ENCODE assay signal across 1 cellular context in the genomic region with DNA sequence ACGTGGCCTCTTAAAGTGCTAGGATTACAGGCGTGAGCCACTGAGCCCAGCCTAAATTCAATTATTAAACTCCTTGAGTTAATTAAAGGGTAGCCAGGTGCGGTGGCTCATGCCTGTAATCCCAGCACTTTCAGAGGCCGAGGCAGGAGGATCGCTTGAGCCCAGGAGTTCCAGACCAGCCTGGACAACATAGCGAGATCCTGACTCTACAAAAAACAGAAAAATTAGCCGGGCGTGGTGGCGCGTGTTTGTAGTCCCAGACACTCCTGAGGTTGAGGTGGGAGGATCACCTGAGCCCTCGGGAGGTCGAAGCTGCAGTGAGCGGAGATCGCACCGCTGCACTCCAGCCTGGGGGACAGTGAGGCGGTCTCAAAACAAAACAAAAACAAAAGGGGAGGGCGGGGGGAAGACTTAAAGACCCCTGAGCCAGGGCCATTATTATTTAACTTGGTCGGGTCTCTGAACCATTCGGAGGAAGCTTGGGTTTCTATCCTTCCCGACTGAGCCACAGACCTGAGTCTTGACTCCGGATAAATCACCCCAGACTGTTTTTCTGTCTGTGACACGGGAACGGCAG.
TF ChIP-seq lines count a peak whose summit lies in the region.

No MANE protein-coding gene starts in this region.

TF ChIP-seq in K562, 482 proteins besides CTCF, POLR2A, EP300 and RAD21:
- TF ChIP-seq SRF (CRISPR knock-in tag; IDR thresholded peaks at IDR 0.05) (no peak), ZNF121 (CRISPR knock-in tag; conservative IDR thresholded peaks at IDR 0.05) (peak; percentile 99), L3MBTL2 (IDR thresholded peaks at IDR 0.05) (peak; percentile 24), STAT5A (IDR thresholded peaks at IDR 0.05; ENCODE audit: borderline replicate concordance, low read length) (no peak), MTA2 (IDR thresholded peaks at IDR 0.05; ENCODE audit: low read depth) (no peak), BCOR (IDR thresholded peaks at IDR 0.05) (peak; percentile 61; the same call in 1 of the 2 replicates), TEAD1 (CRISPR knock-in tag; IDR thresholded peaks at IDR 0.05) (no peak), PHF8 (IDR thresholded peaks at IDR 0.05; ENCODE audit: borderline replicate concordance, low read length) (no peak), ZNF253 (CRISPR knock-in tag; conservative IDR thresholded peaks at IDR 0.05) (no peak), E2F3 (CRISPR knock-in tag; IDR thresholded peaks at IDR 0.05) (no peak), ZC3H4 (CRISPR knock-in tag; IDR thresholded peaks at IDR 0.05; ENCODE audit: borderline replicate concordance) (0 out of 2 replicates have a peak, but pooled peaks have one; percentile 17), CBX5 (IDR thresholded peaks at IDR 0.05; ENCODE audit: borderline replicate concordance, low read depth) (no peak), ADNP (tag; IDR thresholded peaks at IDR 0.05) (peak; percentile 16; the same call in 1 of the 2 replicates)
- TF ChIP-seq, protein P1, sequence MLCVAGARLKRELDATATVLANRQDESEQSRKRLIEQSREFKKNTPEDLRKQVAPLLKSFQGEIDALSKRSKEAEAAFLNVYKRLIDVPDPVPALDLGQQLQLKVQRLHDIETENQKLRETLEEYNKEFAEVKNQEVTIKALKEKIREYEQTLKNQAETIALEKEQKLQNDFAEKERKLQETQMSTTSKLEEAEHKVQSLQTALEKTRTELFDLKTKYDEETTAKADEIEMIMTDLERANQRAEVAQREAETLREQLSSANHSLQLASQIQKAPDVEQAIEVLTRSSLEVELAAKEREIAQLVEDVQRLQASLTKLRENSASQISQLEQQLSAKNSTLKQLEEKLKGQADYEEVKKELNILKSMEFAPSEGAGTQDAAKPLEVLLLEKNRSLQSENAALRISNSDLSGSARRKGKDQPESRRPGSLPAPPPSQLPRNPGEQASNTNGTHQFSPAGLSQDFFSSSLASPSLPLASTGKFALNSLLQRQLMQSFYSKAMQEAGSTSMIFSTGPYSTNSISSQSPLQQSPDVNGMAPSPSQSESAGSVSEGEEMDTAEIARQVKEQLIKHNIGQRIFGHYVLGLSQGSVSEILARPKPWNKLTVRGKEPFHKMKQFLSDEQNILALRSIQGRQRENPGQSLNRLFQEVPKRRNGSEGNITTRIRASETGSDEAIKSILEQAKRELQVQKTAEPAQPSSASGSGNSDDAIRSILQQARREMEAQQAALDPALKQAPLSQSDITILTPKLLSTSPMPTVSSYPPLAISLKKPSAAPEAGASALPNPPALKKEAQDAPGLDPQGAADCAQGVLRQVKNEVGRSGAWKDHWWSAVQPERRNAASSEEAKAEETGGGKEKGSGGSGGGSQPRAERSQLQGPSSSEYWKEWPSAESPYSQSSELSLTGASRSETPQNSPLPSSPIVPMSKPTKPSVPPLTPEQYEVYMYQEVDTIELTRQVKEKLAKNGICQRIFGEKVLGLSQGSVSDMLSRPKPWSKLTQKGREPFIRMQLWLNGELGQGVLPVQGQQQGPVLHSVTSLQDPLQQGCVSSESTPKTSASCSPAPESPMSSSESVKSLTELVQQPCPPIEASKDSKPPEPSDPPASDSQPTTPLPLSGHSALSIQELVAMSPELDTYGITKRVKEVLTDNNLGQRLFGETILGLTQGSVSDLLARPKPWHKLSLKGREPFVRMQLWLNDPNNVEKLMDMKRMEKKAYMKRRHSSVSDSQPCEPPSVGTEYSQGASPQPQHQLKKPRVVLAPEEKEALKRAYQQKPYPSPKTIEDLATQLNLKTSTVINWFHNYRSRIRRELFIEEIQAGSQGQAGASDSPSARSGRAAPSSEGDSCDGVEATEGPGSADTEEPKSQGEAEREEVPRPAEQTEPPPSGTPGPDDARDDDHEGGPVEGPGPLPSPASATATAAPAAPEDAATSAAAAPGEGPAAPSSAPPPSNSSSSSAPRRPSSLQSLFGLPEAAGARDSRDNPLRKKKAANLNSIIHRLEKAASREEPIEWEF (CRISPR knock-in tag; IDR thresholded peaks at IDR 0.05): 0 out of 2 replicates have a peak, but pooled peaks have one; percentile 8
- TF ChIP-seq, protein P2, sequence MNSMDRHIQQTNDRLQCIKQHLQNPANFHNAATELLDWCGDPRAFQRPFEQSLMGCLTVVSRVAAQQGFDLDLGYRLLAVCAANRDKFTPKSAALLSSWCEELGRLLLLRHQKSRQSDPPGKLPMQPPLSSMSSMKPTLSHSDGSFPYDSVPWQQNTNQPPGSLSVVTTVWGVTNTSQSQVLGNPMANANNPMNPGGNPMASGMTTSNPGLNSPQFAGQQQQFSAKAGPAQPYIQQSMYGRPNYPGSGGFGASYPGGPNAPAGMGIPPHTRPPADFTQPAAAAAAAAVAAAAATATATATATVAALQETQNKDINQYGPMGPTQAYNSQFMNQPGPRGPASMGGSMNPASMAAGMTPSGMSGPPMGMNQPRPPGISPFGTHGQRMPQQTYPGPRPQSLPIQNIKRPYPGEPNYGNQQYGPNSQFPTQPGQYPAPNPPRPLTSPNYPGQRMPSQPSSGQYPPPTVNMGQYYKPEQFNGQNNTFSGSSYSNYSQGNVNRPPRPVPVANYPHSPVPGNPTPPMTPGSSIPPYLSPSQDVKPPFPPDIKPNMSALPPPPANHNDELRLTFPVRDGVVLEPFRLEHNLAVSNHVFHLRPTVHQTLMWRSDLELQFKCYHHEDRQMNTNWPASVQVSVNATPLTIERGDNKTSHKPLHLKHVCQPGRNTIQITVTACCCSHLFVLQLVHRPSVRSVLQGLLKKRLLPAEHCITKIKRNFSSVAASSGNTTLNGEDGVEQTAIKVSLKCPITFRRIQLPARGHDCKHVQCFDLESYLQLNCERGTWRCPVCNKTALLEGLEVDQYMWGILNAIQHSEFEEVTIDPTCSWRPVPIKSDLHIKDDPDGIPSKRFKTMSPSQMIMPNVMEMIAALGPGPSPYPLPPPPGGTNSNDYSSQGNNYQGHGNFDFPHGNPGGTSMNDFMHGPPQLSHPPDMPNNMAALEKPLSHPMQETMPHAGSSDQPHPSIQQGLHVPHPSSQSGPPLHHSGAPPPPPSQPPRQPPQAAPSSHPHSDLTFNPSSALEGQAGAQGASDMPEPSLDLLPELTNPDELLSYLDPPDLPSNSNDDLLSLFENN (IDR thresholded peaks at IDR 0.05; ENCODE audit: low read depth in 2 of 2, low read length in 2 of 2): 0 out of 4 replicates have a peak, but pooled peaks of 1 of the 2 experiments have one; percentile 5
- TF ChIP-seq, protein P3, sequence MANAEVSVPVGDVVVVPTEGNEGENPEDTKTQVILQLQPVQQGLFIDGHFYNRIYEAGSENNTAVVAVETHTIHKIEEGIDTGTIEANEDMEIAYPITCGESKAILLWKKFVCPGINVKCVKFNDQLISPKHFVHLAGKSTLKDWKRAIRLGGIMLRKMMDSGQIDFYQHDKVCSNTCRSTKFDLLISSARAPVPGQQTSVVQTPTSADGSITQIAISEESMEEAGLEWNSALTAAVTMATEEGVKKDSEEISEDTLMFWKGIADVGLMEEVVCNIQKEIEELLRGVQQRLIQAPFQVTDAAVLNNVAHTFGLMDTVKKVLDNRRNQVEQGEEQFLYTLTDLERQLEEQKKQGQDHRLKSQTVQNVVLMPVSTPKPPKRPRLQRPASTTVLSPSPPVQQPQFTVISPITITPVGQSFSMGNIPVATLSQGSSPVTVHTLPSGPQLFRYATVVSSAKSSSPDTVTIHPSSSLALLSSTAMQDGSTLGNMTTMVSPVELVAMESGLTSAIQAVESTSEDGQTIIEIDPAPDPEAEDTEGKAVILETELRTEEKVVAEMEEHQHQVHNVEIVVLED (CRISPR knock-in tag; IDR thresholded peaks at IDR 0.05): no peak
- TF ChIP-seq, protein P4, sequence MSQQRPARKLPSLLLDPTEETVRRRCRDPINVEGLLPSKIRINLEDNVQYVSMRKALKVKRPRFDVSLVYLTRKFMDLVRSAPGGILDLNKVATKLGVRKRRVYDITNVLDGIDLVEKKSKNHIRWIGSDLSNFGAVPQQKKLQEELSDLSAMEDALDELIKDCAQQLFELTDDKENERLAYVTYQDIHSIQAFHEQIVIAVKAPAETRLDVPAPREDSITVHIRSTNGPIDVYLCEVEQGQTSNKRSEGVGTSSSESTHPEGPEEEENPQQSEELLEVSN (IDR thresholded peaks at IDR 0.05; ENCODE audit: borderline replicate concordance in 1 of 2, extremely low read depth in 1 of 2, insufficient read depth in 1 of 2, insufficient read length in 1 of 2, low read depth in 1 of 2, low read length in 1 of 2, poor library complexity in 1 of 2, severe bottlenecking in 1 of 2): peak in 1 of 2 experiments; percentile 81
- TF ChIP-seq, protein P5, sequence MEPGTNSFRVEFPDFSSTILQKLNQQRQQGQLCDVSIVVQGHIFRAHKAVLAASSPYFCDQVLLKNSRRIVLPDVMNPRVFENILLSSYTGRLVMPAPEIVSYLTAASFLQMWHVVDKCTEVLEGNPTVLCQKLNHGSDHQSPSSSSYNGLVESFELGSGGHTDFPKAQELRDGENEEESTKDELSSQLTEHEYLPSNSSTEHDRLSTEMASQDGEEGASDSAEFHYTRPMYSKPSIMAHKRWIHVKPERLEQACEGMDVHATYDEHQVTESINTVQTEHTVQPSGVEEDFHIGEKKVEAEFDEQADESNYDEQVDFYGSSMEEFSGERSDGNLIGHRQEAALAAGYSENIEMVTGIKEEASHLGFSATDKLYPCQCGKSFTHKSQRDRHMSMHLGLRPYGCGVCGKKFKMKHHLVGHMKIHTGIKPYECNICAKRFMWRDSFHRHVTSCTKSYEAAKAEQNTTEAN (CRISPR knock-in tag; IDR thresholded peaks at IDR 0.05): 0 out of 2 replicates have a peak, but pooled peaks have one; percentile 13
- TF ChIP-seq, protein P6, sequence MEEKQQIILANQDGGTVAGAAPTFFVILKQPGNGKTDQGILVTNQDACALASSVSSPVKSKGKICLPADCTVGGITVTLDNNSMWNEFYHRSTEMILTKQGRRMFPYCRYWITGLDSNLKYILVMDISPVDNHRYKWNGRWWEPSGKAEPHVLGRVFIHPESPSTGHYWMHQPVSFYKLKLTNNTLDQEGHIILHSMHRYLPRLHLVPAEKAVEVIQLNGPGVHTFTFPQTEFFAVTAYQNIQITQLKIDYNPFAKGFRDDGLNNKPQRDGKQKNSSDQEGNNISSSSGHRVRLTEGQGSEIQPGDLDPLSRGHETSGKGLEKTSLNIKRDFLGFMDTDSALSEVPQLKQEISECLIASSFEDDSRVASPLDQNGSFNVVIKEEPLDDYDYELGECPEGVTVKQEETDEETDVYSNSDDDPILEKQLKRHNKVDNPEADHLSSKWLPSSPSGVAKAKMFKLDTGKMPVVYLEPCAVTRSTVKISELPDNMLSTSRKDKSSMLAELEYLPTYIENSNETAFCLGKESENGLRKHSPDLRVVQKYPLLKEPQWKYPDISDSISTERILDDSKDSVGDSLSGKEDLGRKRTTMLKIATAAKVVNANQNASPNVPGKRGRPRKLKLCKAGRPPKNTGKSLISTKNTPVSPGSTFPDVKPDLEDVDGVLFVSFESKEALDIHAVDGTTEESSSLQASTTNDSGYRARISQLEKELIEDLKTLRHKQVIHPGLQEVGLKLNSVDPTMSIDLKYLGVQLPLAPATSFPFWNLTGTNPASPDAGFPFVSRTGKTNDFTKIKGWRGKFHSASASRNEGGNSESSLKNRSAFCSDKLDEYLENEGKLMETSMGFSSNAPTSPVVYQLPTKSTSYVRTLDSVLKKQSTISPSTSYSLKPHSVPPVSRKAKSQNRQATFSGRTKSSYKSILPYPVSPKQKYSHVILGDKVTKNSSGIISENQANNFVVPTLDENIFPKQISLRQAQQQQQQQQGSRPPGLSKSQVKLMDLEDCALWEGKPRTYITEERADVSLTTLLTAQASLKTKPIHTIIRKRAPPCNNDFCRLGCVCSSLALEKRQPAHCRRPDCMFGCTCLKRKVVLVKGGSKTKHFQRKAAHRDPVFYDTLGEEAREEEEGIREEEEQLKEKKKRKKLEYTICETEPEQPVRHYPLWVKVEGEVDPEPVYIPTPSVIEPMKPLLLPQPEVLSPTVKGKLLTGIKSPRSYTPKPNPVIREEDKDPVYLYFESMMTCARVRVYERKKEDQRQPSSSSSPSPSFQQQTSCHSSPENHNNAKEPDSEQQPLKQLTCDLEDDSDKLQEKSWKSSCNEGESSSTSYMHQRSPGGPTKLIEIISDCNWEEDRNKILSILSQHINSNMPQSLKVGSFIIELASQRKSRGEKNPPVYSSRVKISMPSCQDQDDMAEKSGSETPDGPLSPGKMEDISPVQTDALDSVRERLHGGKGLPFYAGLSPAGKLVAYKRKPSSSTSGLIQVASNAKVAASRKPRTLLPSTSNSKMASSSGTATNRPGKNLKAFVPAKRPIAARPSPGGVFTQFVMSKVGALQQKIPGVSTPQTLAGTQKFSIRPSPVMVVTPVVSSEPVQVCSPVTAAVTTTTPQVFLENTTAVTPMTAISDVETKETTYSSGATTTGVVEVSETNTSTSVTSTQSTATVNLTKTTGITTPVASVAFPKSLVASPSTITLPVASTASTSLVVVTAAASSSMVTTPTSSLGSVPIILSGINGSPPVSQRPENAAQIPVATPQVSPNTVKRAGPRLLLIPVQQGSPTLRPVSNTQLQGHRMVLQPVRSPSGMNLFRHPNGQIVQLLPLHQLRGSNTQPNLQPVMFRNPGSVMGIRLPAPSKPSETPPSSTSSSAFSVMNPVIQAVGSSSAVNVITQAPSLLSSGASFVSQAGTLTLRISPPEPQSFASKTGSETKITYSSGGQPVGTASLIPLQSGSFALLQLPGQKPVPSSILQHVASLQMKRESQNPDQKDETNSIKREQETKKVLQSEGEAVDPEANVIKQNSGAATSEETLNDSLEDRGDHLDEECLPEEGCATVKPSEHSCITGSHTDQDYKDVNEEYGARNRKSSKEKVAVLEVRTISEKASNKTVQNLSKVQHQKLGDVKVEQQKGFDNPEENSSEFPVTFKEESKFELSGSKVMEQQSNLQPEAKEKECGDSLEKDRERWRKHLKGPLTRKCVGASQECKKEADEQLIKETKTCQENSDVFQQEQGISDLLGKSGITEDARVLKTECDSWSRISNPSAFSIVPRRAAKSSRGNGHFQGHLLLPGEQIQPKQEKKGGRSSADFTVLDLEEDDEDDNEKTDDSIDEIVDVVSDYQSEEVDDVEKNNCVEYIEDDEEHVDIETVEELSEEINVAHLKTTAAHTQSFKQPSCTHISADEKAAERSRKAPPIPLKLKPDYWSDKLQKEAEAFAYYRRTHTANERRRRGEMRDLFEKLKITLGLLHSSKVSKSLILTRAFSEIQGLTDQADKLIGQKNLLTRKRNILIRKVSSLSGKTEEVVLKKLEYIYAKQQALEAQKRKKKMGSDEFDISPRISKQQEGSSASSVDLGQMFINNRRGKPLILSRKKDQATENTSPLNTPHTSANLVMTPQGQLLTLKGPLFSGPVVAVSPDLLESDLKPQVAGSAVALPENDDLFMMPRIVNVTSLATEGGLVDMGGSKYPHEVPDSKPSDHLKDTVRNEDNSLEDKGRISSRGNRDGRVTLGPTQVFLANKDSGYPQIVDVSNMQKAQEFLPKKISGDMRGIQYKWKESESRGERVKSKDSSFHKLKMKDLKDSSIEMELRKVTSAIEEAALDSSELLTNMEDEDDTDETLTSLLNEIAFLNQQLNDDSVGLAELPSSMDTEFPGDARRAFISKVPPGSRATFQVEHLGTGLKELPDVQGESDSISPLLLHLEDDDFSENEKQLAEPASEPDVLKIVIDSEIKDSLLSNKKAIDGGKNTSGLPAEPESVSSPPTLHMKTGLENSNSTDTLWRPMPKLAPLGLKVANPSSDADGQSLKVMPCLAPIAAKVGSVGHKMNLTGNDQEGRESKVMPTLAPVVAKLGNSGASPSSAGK (IDR thresholded peaks at IDR 0.05): peak; percentile 81
